In genomic region chr17:8630802-8631553, GRCh38 we compare ENCODE assay signal across 1 cellular context.
A peak's percentile ranks its signal among the peaks of the same experiment; 100 is the strongest.
TF ChIP-seq lines count a peak whose summit lies in the region.

No MANE protein-coding gene starts in this region.

TF ChIP-seq in GM12878, 131 proteins besides CTCF, POLR2A, EP300 and RAD21 (continued from another document and continues in another):
- TF ChIP-seq USF2 (IDR thresholded peaks at IDR 0.05; ENCODE audit: borderline replicate concordance, low read depth, low read length) (no peak), RUNX3 (IDR thresholded peaks at IDR 0.05; ENCODE audit: low read length) (no peak), MAX (IDR thresholded peaks at IDR 0.05; ENCODE audit: low read depth, low read length) (no peak), JUND (IDR thresholded peaks at IDR 0.05; ENCODE audit: low read depth, low read length) (no peak), RELB (IDR thresholded peaks at IDR 0.05; ENCODE audit: low read depth) (no peak), HDGF (IDR thresholded peaks at IDR 0.05) (no peak), SP1 (IDR thresholded peaks at IDR 0.05; ENCODE audit: low read depth, low read length) (peak; percentile 98), E2F4 (IDR thresholded peaks at IDR 0.05; ENCODE audit: low read depth, low read length) (no peak), IKZF1 (conservative IDR thresholded peaks at IDR 0.05) (peak; percentile 47; the same call in 1 of the 2 replicates), ATF7 (IDR thresholded peaks at IDR 0.05; ENCODE audit: low read depth) (no peak), HDAC6 (IDR thresholded peaks at IDR 0.05; ENCODE audit: unreplicated experiment) (no peak), ZNF207 (IDR thresholded peaks at IDR 0.05; ENCODE audit: borderline replicate concordance) (0 out of 2 replicates have a peak, but pooled peaks have one; percentile 30), E2F8 (IDR thresholded peaks at IDR 0.05; ENCODE audit: low read depth, partially characterized antibody) (no peak), GATAD2B (conservative IDR thresholded peaks at IDR 0.05; ENCODE audit: low read depth) (peak; percentile 63; the same call in 1 of the 2 replicates), ZNF274 (IDR thresholded peaks at IDR 0.05; ENCODE audit: insufficient read depth, insufficient read length) (no peak), SRF (IDR thresholded peaks at IDR 0.05; ENCODE audit: low read depth in 2 of 2, low read length in 2 of 2) (no peak), SMAD1 (IDR thresholded peaks at IDR 0.05; ENCODE audit: low read depth, partially characterized antibody) (no peak), PAX5 (IDR thresholded peaks at IDR 0.05; ENCODE audit: borderline replicate concordance, low read depth, low read length) (no peak), KLF5 (IDR thresholded peaks at IDR 0.05; ENCODE audit: partially characterized antibody) (peak; percentile 57), MYB (IDR thresholded peaks at IDR 0.05; ENCODE audit: borderline replicate concordance, low read depth, low read length) (no peak), EED (IDR thresholded peaks at IDR 0.05; ENCODE audit: low read depth) (no peak), ZBTB33 (IDR thresholded peaks at IDR 0.05) (no peak), EGR1 (IDR thresholded peaks at IDR 0.05; ENCODE audit: borderline replicate concordance in 1 of 2, low read depth in 2 of 2, low read length in 2 of 2) (peak in 1 of 2 experiments; percentile 73; a peak in 2 of 3 replicates), TCF12 (IDR thresholded peaks at IDR 0.05; ENCODE audit: low read depth, low read length) (no peak), ZZZ3 (IDR thresholded peaks at IDR 0.05; ENCODE audit: control insufficient read depth, insufficient read length, low read depth) (no peak), SMC3 (IDR thresholded peaks at IDR 0.05; ENCODE audit: borderline replicate concordance, low read length) (no peak), KDM1A (IDR thresholded peaks at IDR 0.05; ENCODE audit: borderline replicate concordance) (no peak), HDAC2 (IDR thresholded peaks at IDR 0.05) (no peak), CUX1 (IDR thresholded peaks at IDR 0.05; ENCODE audit: insufficient replicate concordance, low read depth, low read length) (no peak), CHD1 (IDR thresholded peaks at IDR 0.05; ENCODE audit: low read depth, low read length) (no peak), TCF3 (IDR thresholded peaks at IDR 0.05; ENCODE audit: borderline replicate concordance, insufficient read depth, low read depth, low read length) (no peak), POLR2AphosphoS5 (IDR thresholded peaks at IDR 0.05; ENCODE audit: low read length) (no peak), GABPA (IDR thresholded peaks at IDR 0.05; ENCODE audit: low read depth) (no peak), POLR2AphosphoS2 (IDR thresholded peaks at IDR 0.05; ENCODE audit: low read depth, low read length) (no peak), PKNOX1 (IDR thresholded peaks at IDR 0.05) (peak; percentile 98), TARDBP (IDR thresholded peaks at IDR 0.05; ENCODE audit: borderline replicate concordance) (no peak), IRF4 (IDR thresholded peaks at IDR 0.05; ENCODE audit: low read depth, low read length) (no peak), SUZ12 (IDR thresholded peaks at IDR 0.05; ENCODE audit: unreplicated experiment) (no peak), HCFC1 (IDR thresholded peaks at IDR 0.05; ENCODE audit: low read length) (no peak), RB1 (IDR thresholded peaks at IDR 0.05; ENCODE audit: borderline replicate concordance) (no peak), YY1 (IDR thresholded peaks at IDR 0.05; ENCODE audit: low read depth, low read length) (0 out of 2 replicates have a peak, but pooled peaks have one; percentile 3), ESRRA (IDR thresholded peaks at IDR 0.05; ENCODE audit: low read length) (no peak), MEF2A (IDR thresholded peaks at IDR 0.05; ENCODE audit: insufficient read depth, low read depth, low read length) (no peak), REST (IDR thresholded peaks at IDR 0.05; ENCODE audit: low read depth, low read length) (no peak), BCL11A (IDR thresholded peaks at IDR 0.05; ENCODE audit: low read depth, low read length) (no peak)
